18 cellular contexts compared by ENCODE assay signal in the genomic region with DNA sequence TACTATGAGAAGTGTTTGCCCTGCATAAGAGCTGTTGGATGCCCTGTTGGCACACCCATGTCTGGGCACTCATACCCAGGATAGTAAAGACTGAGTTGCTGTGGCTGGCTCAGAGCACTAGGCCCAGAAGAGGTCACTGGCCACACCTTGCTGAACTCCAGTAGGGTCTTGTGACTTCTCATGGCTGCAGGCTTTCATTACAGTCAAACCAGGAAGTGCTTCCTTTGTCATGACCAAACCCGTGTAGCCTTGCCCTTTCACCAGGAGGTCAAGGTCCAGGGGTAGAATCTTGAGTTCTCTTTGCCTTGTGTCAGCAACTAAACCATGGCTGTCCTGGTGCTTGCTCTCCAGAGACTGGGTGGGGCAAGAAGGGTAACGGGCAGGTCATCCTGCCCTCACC. TPM values are rescaled to one million over a fixed set of nuclear protein-coding genes. Genes with fewer than 3 reads are reported as not detected.
DNase-seq lines count a peak whose midpoint lies in the region; ATAC-seq, FAIRE-seq and TF ChIP-seq lines count a peak whose summit lies in the region.
"Had no signal": no experiment of that assay in that cellular context is flagged by ENCODE, and none has a peak within 500 bp of the region (broad histone marks: within the 10 kb centered on the region; RNA-seq: fewer than 3 reads in every experiment).

No MANE protein-coding gene starts in this region.

- ATAC-seq in GM18861 (IDR thresholded peaks at IDR 0.05; ENCODE audit: unreplicated experiment) (peak; percentile 60), HG02759 (IDR thresholded peaks at IDR 0.05; ENCODE audit: unreplicated experiment) (peak; percentile 77), esophagus mucosa (peak; percentile 17), GM21381 (IDR thresholded peaks at IDR 0.05; ENCODE audit: unreplicated experiment) (no peak)
- ATAC-seq: T-helper 17 cell had no signal

- no peak overlapping the region for H3K18ac ChIP-seq in mesenchymal stem cell (ENCODE audit: low read depth in 1 of 2, low read length in 2 of 2)

- no peak overlapping the region for H3K14ac ChIP-seq in mesenchymal stem cell (ENCODE audit: low read length in 2 of 2)

- no peaks in the 10 kb centered on the region for H3K9me3 ChIP-seq in small intestine (ENCODE audit: control insufficient read depth, low read depth)
- no peaks in the 10 kb centered on the region for H3K9me3 ChIP-seq in WERI-Rb-1 (ENCODE audit: severe bottlenecking)
- no peaks in the 10 kb centered on the region for H3K9me3 ChIP-seq in mesenchymal stem cell (ENCODE audit: control insufficient read depth, low read length)
- H3K9me3 ChIP-seq: upper lobe of left lung had no signal

- DNase-seq in small intestine = peak; percentile 99
- DNase-seq in WERI-Rb-1 = no peak
- DNase-seq in mesenchymal stem cell = no peak
- DNase-seq: activated B cell treated with CpG ODN at 0.5 μM for 24 hours, Calu3, head of caudate nucleus, natural killer cell, NCI-H1417, NCI-H748 treated with DMSO at 0.1 percent for 48 hours, T-helper 17 cell, upper lobe of left lung had no signal

- no peak overlapping the region for H2AK5ac ChIP-seq in mesenchymal stem cell (ENCODE audit: low read length, severe bottlenecking)

- no peak overlapping the region for H3K23ac ChIP-seq in mesenchymal stem cell (ENCODE audit: low read length in 2 of 2)

- no peak overlapping the region for H2AFZ ChIP-seq in mesenchymal stem cell (ENCODE audit: low read depth, low read length)
- H2AFZ ChIP-seq: parathyroid adenoma had no signal

- no peaks in the 10 kb centered on the region for H3K79me1 ChIP-seq in mesenchymal stem cell (replicated peaks; ENCODE audit: low read length, poor library complexity, severe bottlenecking)

- H2BK120ac ChIP-seq in mesenchymal stem cell (ENCODE audit: low read depth, low read length) = no peak overlapping the region

- no peak overlapping the region for H3K4me2 ChIP-seq in mesenchymal stem cell (ENCODE audit: low read length, poor library complexity, severe bottlenecking)

- H3K27me3 ChIP-seq in small intestine (ENCODE audit: control insufficient read depth in 2 of 2, insufficient read depth in 2 of 2, low read length in 2 of 2) (no peaks in the 10 kb centered on the region), WERI-Rb-1 (ENCODE audit: insufficient read depth, low read depth, severe bottlenecking) (no peaks in the 10 kb centered on the region), mesenchymal stem cell (ENCODE audit: control insufficient read depth in 1 of 2, insufficient read depth in 1 of 2, low read length in 2 of 2) (no peaks in the 10 kb centered on the region)
- H3K27me3 ChIP-seq: upper lobe of left lung had no signal

- H2BK15ac ChIP-seq in mesenchymal stem cell (ENCODE audit: low read depth, poor library complexity, severe bottlenecking) = no peak overlapping the region

- H3K9ac ChIP-seq in mesenchymal stem cell (ENCODE audit: low read length) = no peak overlapping the region
- H3K9ac ChIP-seq: parathyroid adenoma had no signal

- TF ChIP-seq CTCF in WERI-Rb-1 (IDR thresholded peaks at IDR 0.05; ENCODE audit: low read depth, low read length) = no peak

- H3K36me3 ChIP-seq in small intestine (ENCODE audit: control insufficient read depth in 2 of 2, insufficient read depth in 2 of 2, low read length in 2 of 2) (no peaks in the 10 kb centered on the region), WERI-Rb-1 (no peaks in the 10 kb centered on the region), mesenchymal stem cell (ENCODE audit: control insufficient read depth in 1 of 2, insufficient read depth in 2 of 2, low read depth in 1 of 2, low read length in 2 of 2) (no peaks in the 10 kb centered on the region)
- H3K36me3 ChIP-seq: upper lobe of left lung had no signal

- no peak overlapping the region for H2BK12ac ChIP-seq in mesenchymal stem cell (ENCODE audit: low read length in 2 of 2)

- H4K91ac ChIP-seq in mesenchymal stem cell (ENCODE audit: low read length) = no peak overlapping the region

- H2BK5ac ChIP-seq in mesenchymal stem cell (ENCODE audit: low read depth, low read length, poor library complexity, severe bottlenecking) = no peak overlapping the region

- WGBS in small intestine, 3 donors = 8 to 45% (median 41%) methylated on average over 2 of the region's 2 CpGs
- WGBS in mesenchymal stem cell = 81% methylated on average over 2 of the region's 2 CpGs

- no peak for FAIRE-seq in small intestine (lab: Jason Lieb, UNC)
- FAIRE-seq: HTR-8/SVneo had no signal

- peaks cover 4 to 10% of the 10 kb centered on the region in 2 donors for H3K4me1 ChIP-seq in small intestine (ENCODE audit: control insufficient read depth in 2 of 2, insufficient read depth in 1 of 2, low read depth in 1 of 2, low read length in 1 of 2)
- H3K4me1 ChIP-seq in mesenchymal stem cell (ENCODE audit: control insufficient read depth, insufficient read depth, low read depth, low read length) = no peaks in the 10 kb centered on the region
- H3K4me1 ChIP-seq: parathyroid adenoma had no signal

- H3K27ac ChIP-seq in small intestine (ENCODE audit: low read depth in 1 of 2, low read length in 1 of 2) (peak overlapping the region; percentile 76 to 77), WERI-Rb-1 (no peak overlapping the region), mesenchymal stem cell (ENCODE audit: low read length, poor library complexity, severe bottlenecking) (no peak overlapping the region)
- H3K27ac ChIP-seq: parathyroid adenoma, upper lobe of left lung had no signal

- H4K8ac ChIP-seq in mesenchymal stem cell (ENCODE audit: low read length) = no peak overlapping the region

- H3K4me3 ChIP-seq in small intestine (ENCODE audit: low read depth in 1 of 2, low read length in 2 of 2) (no peak overlapping the region), WERI-Rb-1 (ENCODE audit: low read depth, low read length) (no peak overlapping the region), mesenchymal stem cell (ENCODE audit: insufficient read depth in 1 of 2, low read depth in 1 of 2, low read length in 2 of 2) (no peak overlapping the region)
- H3K4me3 ChIP-seq: lung, upper lobe of left lung had no signal

- no peak overlapping the region for H3K4ac ChIP-seq in mesenchymal stem cell (ENCODE audit: low read depth in 1 of 2, low read length in 2 of 2)

RNA-seq across cellular contexts. Expression of a gene that starts 49.5 kb away (rescaled TPM):
- 91.3 TPM for total RNA-seq in esophagus mucosa
- 100 to 1,000 TPM; 151 to 172 (median 172) TPM for polyA plus RNA-seq in small intestine
- 364 TPM for polyA plus RNA-seq in mesenchymal stem cell (2013, experiment 1 of 2)
- polyA plus RNA-seq in mesenchymal stem cell (2013, experiment 2 of 2) = 391 TPM

Comparison
In these comparisons a context has a peak if more than half of its experiments do, and no peak if none do; other contexts are left out.
1. H3K27ac ChIP-seq: peak in small intestine (2 of 2); none in WERI-Rb-1 (single experiment) and mesenchymal stem cell (single experiment).